Comparison of ENCODE assay signal across 1 cellular context in genomic region chr14:63893701-63894458, GRCh38.
TF ChIP-seq lines count a peak whose summit lies in the region.

No MANE protein-coding gene starts in this region.

TF ChIP-seq in H1, 55 proteins besides CTCF, POLR2A, EP300 and RAD21:
- TF ChIP-seq SAP30 (IDR thresholded peaks at IDR 0.05; ENCODE audit: insufficient read depth, insufficient replicate concordance, low read length) (no peak), CBX8 (IDR thresholded peaks at IDR 0.05; ENCODE audit: borderline replicate concordance, low read depth, low read length) (no peak), SP1 (IDR thresholded peaks at IDR 0.05; ENCODE audit: low read depth, low read length) (no peak), RBBP5 (IDR thresholded peaks at IDR 0.05; ENCODE audit: borderline replicate concordance, low read depth, low read length) (no peak), NRF1 (IDR thresholded peaks at IDR 0.05; ENCODE audit: low read depth, low read length) (no peak), SUZ12 (IDR thresholded peaks at IDR 0.05; ENCODE audit: low read length) (no peak), RNF2 (IDR thresholded peaks at IDR 0.05; ENCODE audit: borderline replicate concordance, low read depth, low read length, missing control alignments, poor library complexity, severe bottlenecking) (no peak), BCL11A (IDR thresholded peaks at IDR 0.05; ENCODE audit: low read depth in 2 of 2, low read length in 2 of 2) (no peak), HDAC6 (IDR thresholded peaks at IDR 0.05; ENCODE audit: low read depth, low read length) (no peak), KDM5A (IDR thresholded peaks at IDR 0.05; ENCODE audit: low read length) (no peak), FOSL1 (IDR thresholded peaks at IDR 0.05; ENCODE audit: insufficient read depth, low read depth, low read length) (no peak), SP4 (IDR thresholded peaks at IDR 0.05; ENCODE audit: low read length) (no peak)
- TF ChIP-seq, protein P1, sequence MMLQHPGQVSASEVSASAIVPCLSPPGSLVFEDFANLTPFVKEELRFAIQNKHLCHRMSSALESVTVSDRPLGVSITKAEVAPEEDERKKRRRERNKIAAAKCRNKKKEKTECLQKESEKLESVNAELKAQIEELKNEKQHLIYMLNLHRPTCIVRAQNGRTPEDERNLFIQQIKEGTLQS (IDR thresholded peaks at IDR 0.05; ENCODE audit: insufficient read depth, low read depth, low read length) = no peak
- TF ChIP-seq, protein P2, sequence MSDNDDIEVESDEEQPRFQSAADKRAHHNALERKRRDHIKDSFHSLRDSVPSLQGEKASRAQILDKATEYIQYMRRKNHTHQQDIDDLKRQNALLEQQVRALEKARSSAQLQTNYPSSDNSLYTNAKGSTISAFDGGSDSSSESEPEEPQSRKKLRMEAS (IDR thresholded peaks at IDR 0.05) = no peak
